In genomic region chr4:23728971-23729370, GRCh38 we compare ENCODE assay signal across 13 cellular contexts.
DNase-seq lines count a peak whose midpoint lies in the region; TF ChIP-seq lines count a peak whose summit lies in the region.
"Had no signal": no experiment of that assay in that cellular context is flagged by ENCODE, and none has a peak within 500 bp of the region (broad histone marks: within the 10 kb centered on the region; RNA-seq: fewer than 3 reads in every experiment).

No MANE protein-coding gene starts in this region.

- peak; percentile 11 for DNase-seq in EL
- DNase-seq in M059J (ENCODE audit: low read depth) = peak; percentile 27
- peak; percentile 2 for DNase-seq in fibroblast of the aortic adventitia (ENCODE audit: low read depth)
- DNase-seq in Calu3 = no peak
- no peak for DNase-seq in SHP77 (lab: John Stamatoyannopoulos, UW)
- DNase-seq in DMS153 treated with DMSO at 0.1 percent for 48 hours (lab: John Stamatoyannopoulos, UW; ENCODE audit: unreplicated experiment) = no peak
- no peak for DNase-seq in NCI-H1417 treated with DMSO at 0.1 percent for 48 hours (lab: John Stamatoyannopoulos, UW)
- DNase-seq: Caco-2, MV-4-11, NCI-H2029 treated with DMSO at 0.1 percent for 48 hours, NCI-H510A treated with DMSO at 0.1 percent for 48 hours, NCI-H82 had no signal

- H3K27ac ChIP-seq in mesodermal cell (ENCODE audit: low read depth, low read length, severe bottlenecking) = peak overlapping the region; percentile 85

- peaks cover 17% of the 10 kb centered on the region for H3K4me1 ChIP-seq in mesodermal cell (ENCODE audit: control insufficient read depth, insufficient read depth, low read length, poor library complexity, severe bottlenecking)
- H3K4me1 ChIP-seq: Caco-2 had no signal

- H3K4me3 ChIP-seq in fibroblast of the aortic adventitia (ENCODE audit: low read depth, low read length) = no peak overlapping the region
- H3K4me3 ChIP-seq in mesodermal cell (ENCODE audit: extremely low read depth, insufficient read depth, low read length, poor library complexity, severe bottlenecking) = no peak overlapping the region

- CTCF ChIA-PET in Calu3 (lab: Charles Lee) = no interaction called here

- BruUV-seq in Calu3 (replicated peaks; lab: Mats Ljungman, UMichigan) = no TSS peak

- H3K9me3 ChIP-seq in mesodermal cell (ENCODE audit: control insufficient read depth, low read length) = no peaks in the 10 kb centered on the region
- H3K9me3 ChIP-seq: Caco-2 had no signal

- H3K36me3 ChIP-seq in mesodermal cell (ENCODE audit: control insufficient read depth, insufficient read depth, low read length) = no peaks in the 10 kb centered on the region

- H3K9me3 Mint-ChIP-seq in Calu3 (ENCODE audit: low read depth, unreplicated experiment) = no peaks in the 10 kb centered on the region

- H3K36me3 Mint-ChIP-seq in Calu3 (ENCODE audit: insufficient read depth, unreplicated experiment) = no peaks in the 10 kb centered on the region

- no peaks in the 10 kb centered on the region for H3K27me3 Mint-ChIP-seq in Calu3 (ENCODE audit: unreplicated experiment)

- peaks cover 15% of the 10 kb centered on the region for H3K4me1 Mint-ChIP-seq in Calu3 (ENCODE audit: low read depth, unreplicated experiment)

- intact Hi-C loops in Calu3 (cut with micrococcal nuclease; ENCODE audit: unreplicated experiment) = no loop called here

- no peak overlapping the region for H3K27ac Mint-ChIP-seq in Calu3 (ENCODE audit: unreplicated experiment)

- no peak overlapping the region for H3K4me3 Mint-ChIP-seq in Calu3 (ENCODE audit: low read depth, unreplicated experiment)

- TF ChIP-seq CTCF in fibroblast of the aortic adventitia (IDR thresholded peaks at IDR 0.05; ENCODE audit: insufficient read depth, low read length) = no peak
- TF ChIP-seq CTCF in Calu3 (IDR thresholded peaks at IDR 0.05; ENCODE audit: unreplicated experiment) = no peak

Comparison
In these comparisons a context has a peak if more than half of its experiments do, and no peak if none do; other contexts are left out.
1. DNase-seq: peak in EL (single experiment), M059J (single experiment) and fibroblast of the aortic adventitia (single experiment); none in Calu3 (single experiment), SHP77 (0 of 2), DMS153 treated with DMSO at 0.1 percent for 48 hours (single experiment) and NCI-H1417 treated with DMSO at 0.1 percent for 48 hours (single experiment).